In the genomic region with DNA sequence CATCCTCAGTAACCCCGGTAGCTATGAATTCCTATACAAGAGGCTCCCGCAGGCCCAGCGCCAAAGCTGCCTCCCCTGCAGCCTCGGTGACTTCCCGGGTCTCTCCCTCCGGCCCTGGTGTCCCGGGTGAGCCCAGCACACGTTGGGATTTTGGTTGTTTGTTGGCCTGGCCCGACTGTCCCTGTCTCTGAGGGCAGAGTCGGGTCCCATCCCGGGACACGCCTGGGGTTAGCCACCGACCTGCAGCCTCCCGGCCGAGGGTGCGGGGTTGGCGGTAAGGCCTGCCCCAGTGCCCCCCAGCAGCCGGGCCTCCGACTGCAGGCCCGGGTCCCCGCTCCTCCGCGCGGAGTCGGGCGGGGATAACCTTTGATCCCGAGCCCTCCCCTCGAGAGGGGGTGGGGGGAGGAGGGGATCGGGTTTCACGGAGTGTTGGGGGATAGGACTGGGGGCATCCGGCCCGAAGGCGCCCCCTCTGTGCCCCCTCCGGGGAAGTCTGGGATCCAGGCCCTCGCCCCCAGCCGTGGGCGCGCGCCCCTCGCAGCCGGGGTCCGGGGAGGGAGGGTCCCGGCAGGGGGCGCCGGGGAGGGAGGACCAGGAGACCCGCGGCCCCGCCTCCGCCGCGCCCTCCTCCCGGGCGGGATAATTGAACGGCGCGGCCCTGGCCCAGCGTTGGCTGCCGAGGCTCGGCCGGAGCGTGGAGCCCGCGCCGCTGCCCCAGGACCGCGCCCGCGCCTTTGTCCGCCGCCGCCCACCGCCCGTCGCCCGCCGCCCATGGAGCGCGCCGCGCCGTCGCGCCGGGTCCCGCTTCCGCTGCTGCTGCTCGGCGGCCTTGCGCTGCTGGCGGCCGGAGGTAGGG, we compare ENCODE assay signal across 8 cellular contexts. TPM values are rescaled to one million over a fixed set of nuclear protein-coding genes. Genes with fewer than 3 reads are reported as not detected.
DNase-seq lines count a peak whose midpoint lies in the region; ATAC-seq and TF ChIP-seq lines count a peak whose summit lies in the region.

A gene with protein sequence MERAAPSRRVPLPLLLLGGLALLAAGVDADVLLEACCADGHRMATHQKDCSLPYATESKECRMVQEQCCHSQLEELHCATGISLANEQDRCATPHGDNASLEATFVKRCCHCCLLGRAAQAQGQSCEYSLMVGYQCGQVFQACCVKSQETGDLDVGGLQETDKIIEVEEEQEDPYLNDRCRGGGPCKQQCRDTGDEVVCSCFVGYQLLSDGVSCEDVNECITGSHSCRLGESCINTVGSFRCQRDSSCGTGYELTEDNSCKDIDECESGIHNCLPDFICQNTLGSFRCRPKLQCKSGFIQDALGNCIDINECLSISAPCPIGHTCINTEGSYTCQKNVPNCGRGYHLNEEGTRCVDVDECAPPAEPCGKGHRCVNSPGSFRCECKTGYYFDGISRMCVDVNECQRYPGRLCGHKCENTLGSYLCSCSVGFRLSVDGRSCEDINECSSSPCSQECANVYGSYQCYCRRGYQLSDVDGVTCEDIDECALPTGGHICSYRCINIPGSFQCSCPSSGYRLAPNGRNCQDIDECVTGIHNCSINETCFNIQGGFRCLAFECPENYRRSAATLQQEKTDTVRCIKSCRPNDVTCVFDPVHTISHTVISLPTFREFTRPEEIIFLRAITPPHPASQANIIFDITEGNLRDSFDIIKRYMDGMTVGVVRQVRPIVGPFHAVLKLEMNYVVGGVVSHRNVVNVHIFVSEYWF (plus strand): TSS at position 669 of the 856 bp plus-strand sequence. CDS start 103 bp downstream, at position 772.

- ATAC-seq in lower lobe of right lung, result peak; percentile 53 to 55
- no peak for ATAC-seq in HG02610 (IDR thresholded peaks at IDR 0.05; ENCODE audit: unreplicated experiment)
- ATAC-seq in GM21786 (IDR thresholded peaks at IDR 0.05; ENCODE audit: unreplicated experiment), result no peak

- peaks cover 24% of the 10 kb centered on the region for H3K27me3 ChIP-seq in colonic mucosa
- peaks cover 45% of the 10 kb centered on the region for H3K27me3 ChIP-seq in lower lobe of right lung (ENCODE audit: low read depth)
- H3K27me3 ChIP-seq in thyroid gland, result no peaks in the 10 kb centered on the region

- DNase-seq in AG20443 (ENCODE audit: low spot score) (peak; percentile 79), LHCN-M2 (ENCODE audit: low read depth) (no peak), colonic mucosa (no peak), lower lobe of right lung (peak; percentile 41), thyroid gland (peak; percentile 30 to 35), LoVo (ENCODE audit: low spot score) (no peak)

- H3K36me3 ChIP-seq in colonic mucosa (no peaks in the 10 kb centered on the region), lower lobe of right lung (no peaks in the 10 kb centered on the region), thyroid gland (no peaks in the 10 kb centered on the region)

- intact Hi-C loops in colonic mucosa (cut with DNase I) (no loop called here), lower lobe of right lung (cut with DNase I) (no loop called here), thyroid gland (cut with DNase I) (no loop called here)

- TF ChIP-seq CTCF in colonic mucosa (IDR thresholded peaks at IDR 0.05) (no peak), lower lobe of right lung (IDR thresholded peaks at IDR 0.05) (no peak), thyroid gland (IDR thresholded peaks at IDR 0.05) (peak in 2 of 6 experiments; percentile 10 to 21)

- H3K27ac ChIP-seq in colonic mucosa (peak within 1 kb of the TSS; percentile 32), lower lobe of right lung (peak within 1 kb of the TSS; percentile 73), thyroid gland (peak within 1 kb of the TSS; percentile 36 to 59 (median 56))

- no peaks in the 10 kb centered on the region for H3K4me1 ChIP-seq in colonic mucosa
- no peaks in the 10 kb centered on the region for H3K4me1 ChIP-seq in lower lobe of right lung
- peaks cover 10% of the 10 kb centered on the region in 2 donors for H3K4me1 ChIP-seq in thyroid gland

- peak within 1 kb of the TSS; percentile 25 for H3K4me3 ChIP-seq in colonic mucosa
- peak within 1 kb of the TSS; percentile 56 for H3K4me3 ChIP-seq in lower lobe of right lung
- H3K4me3 ChIP-seq in thyroid gland (replicated peaks in 1 of 3), result peak within 1 kb of the TSS in 2 of 3 donors; percentile 25 to 39

- 8 to 14% methylated on average over 9 to 17 of the region's 91 CpGs for WGBS in thyroid gland, 2 donors

- H3K9ac ChIP-seq in colonic mucosa (ENCODE audit: low read depth in 2 of 2, low read length in 2 of 2), result peak within 1 kb of the TSS; percentile 53 to 56

- TF ChIP-seq POLR2A in thyroid gland (IDR thresholded peaks at IDR 0.05), result peak in 1 of 2 donors; percentile 25

- H3K9me3 ChIP-seq in colonic mucosa, result no peaks in the 10 kb centered on the region
- H3K9me3 ChIP-seq in lower lobe of right lung, result no peaks in the 10 kb centered on the region
- H3K9me3 ChIP-seq in thyroid gland, result no peaks in the 10 kb centered on the region

RNA-seq across cellular contexts. Expression of the gene that starts here (rescaled TPM):
- total RNA-seq in LHCN-M2 (2014; rRNA removed) (34.4 and 37.6 TPM in 2 replicates), colonic mucosa (10 to 100 TPM; 41.6 to 65.5 TPM), lower lobe of right lung (307 TPM), thyroid gland (100 to 1,000 TPM in 3 of 4 donors, 10 to 100 TPM in 1; 52.3 to 199 (median 163) TPM)
- 97.6 TPM for polyA plus RNA-seq in LHCN-M2 (2012)

Comparison
In these comparisons a context has a peak if more than half of its experiments do, and no peak if none do; other contexts are left out.
1. DNase-seq: peak in AG20443 (single experiment), lower lobe of right lung (single experiment) and thyroid gland (2 of 2); none in LHCN-M2 (single experiment), colonic mucosa (single experiment) and LoVo (single experiment).
2. ATAC-seq: peak in lower lobe of right lung (2 of 2); none in HG02610 (single experiment) and GM21786 (single experiment).
3. Peak in every context shown above with its lines, with median percentiles within 50 percentile points of each other: H3K27ac ChIP-seq and H3K4me3 ChIP-seq.